In genomic region chr11:128299132-128299726, GRCh38 we compare ENCODE assay signal across 9 cellular contexts.
DNase-seq lines count a peak whose midpoint lies in the region; ATAC-seq and TF ChIP-seq lines count a peak whose summit lies in the region.
"Had no signal": no experiment of that assay in that cellular context is flagged by ENCODE, and none has a peak within 500 bp of the region (broad histone marks: within the 10 kb centered on the region; RNA-seq: fewer than 3 reads in every experiment).

No MANE protein-coding gene starts in this region.

- H3K4me3 Mint-ChIP-seq in CD8-positive, alpha-beta memory T cell: peak overlapping the region; percentile 52 to 92 (median 67)
- H3K4me3 Mint-ChIP-seq in activated naive CD8-positive, alpha-beta T cell treated with anti-CD3 and anti-CD28 coated beads for 36 hours: peak overlapping the region; percentile 30
- H3K4me3 Mint-ChIP-seq in natural killer cell: peak overlapping the region; percentile 70

- DNase-seq in CD8-positive, alpha-beta memory T cell: no peak
- DNase-seq in H4 (ENCODE audit: low spot score) (peak; percentile 22), natural killer cell (no peak), NCI-H2081 treated with DMSO at 0.1 percent for 48 hours (lab: John Stamatoyannopoulos, UW) (no peak), NCI-H1930 (lab: John Stamatoyannopoulos, UW) (no peak), globus pallidus (ENCODE audit: low spot score) (no peak), testis (no peak)
- no peak for DNase-seq in activated naive CD8-positive, alpha-beta T cell treated with anti-CD3 and anti-CD28 coated beads for 36 hours

- 66 to 69% methylated on average over 6 of the region's 6 CpGs for WGBS in testis, 2 donors

- H3K9me3 Mint-ChIP-seq in CD8-positive, alpha-beta memory T cell: peaks cover 0 to 9% (median 2%) of the 10 kb centered on the region in 5 donors
- peaks cover 14% of the 10 kb centered on the region for H3K9me3 Mint-ChIP-seq in activated naive CD8-positive, alpha-beta T cell treated with anti-CD3 and anti-CD28 coated beads for 36 hours
- H3K9me3 Mint-ChIP-seq in natural killer cell: no peaks in the 10 kb centered on the region

- no peaks in the 10 kb centered on the region for H3K27me3 ChIP-seq in CD8-positive, alpha-beta memory T cell (ENCODE audit: insufficient read depth, low read length, poor library complexity, severe bottlenecking)
- no peaks in the 10 kb centered on the region for H3K27me3 ChIP-seq in testis
- H3K27me3 ChIP-seq: neutrophil had no signal

- peak in 2 of 3 donors; percentile 8 to 9 for ATAC-seq in natural killer cell

- H3K4me1 Mint-ChIP-seq in CD8-positive, alpha-beta memory T cell: peaks cover 84 to 100% (median 99%) of the 10 kb centered on the region in 3 donors
- peaks cover 88% of the 10 kb centered on the region for H3K4me1 Mint-ChIP-seq in activated naive CD8-positive, alpha-beta T cell treated with anti-CD3 and anti-CD28 coated beads for 36 hours
- peaks cover 82 to 91% of the 10 kb centered on the region in 2 donors for H3K4me1 Mint-ChIP-seq in natural killer cell

- H3K9me3 ChIP-seq in CD8-positive, alpha-beta memory T cell (ENCODE audit: low read length): no peaks in the 10 kb centered on the region
- H3K9me3 ChIP-seq in testis: no peaks in the 10 kb centered on the region
- H3K9me3 ChIP-seq: neutrophil had no signal

- H3K27ac ChIP-seq in CD8-positive, alpha-beta memory T cell (ENCODE audit: low read depth, low read length): no peak overlapping the region
- no peak overlapping the region for H3K27ac ChIP-seq in testis
- H3K27ac ChIP-seq: neutrophil had no signal

- peak overlapping the region; percentile 28 for H3K4me3 ChIP-seq in CD8-positive, alpha-beta memory T cell (ENCODE audit: low read length)
- no peak overlapping the region for H3K4me3 ChIP-seq in testis

- TF ChIP-seq CTCF in natural killer cell (IDR thresholded peaks at IDR 0.05) (no peak), testis (IDR thresholded peaks at IDR 0.05) (no peak)

- peak overlapping the region; percentile 89 to 99 (median 96) for H3K27ac Mint-ChIP-seq in CD8-positive, alpha-beta memory T cell
- peak overlapping the region; percentile 90 for H3K27ac Mint-ChIP-seq in activated naive CD8-positive, alpha-beta T cell treated with anti-CD3 and anti-CD28 coated beads for 36 hours
- peak overlapping the region; percentile 96 to 99 for H3K27ac Mint-ChIP-seq in natural killer cell

- TF ChIP-seq POLR2A in testis (IDR thresholded peaks at IDR 0.05): no peak

- peaks cover 97% of the 10 kb centered on the region for H3K4me1 ChIP-seq in CD8-positive, alpha-beta memory T cell (ENCODE audit: insufficient read depth, low read length)
- H3K4me1 ChIP-seq in testis: no peaks in the 10 kb centered on the region

- no peaks in the 10 kb centered on the region for H3K27me3 Mint-ChIP-seq in CD8-positive, alpha-beta memory T cell
- H3K27me3 Mint-ChIP-seq in activated naive CD8-positive, alpha-beta T cell treated with anti-CD3 and anti-CD28 coated beads for 36 hours: no peaks in the 10 kb centered on the region
- no peaks in the 10 kb centered on the region for H3K27me3 Mint-ChIP-seq in natural killer cell (ENCODE audit: low read depth in 2 of 2)

- POLR2A ChIA-PET in CD8-positive, alpha-beta memory T cell (lab: Charles Lee): interaction anchor here (1.6 kb wide), 1 partner anchor 178 kb away, joined by 3 read pairs; no protein-coding TSS in a partner anchor

- no peaks in the 10 kb centered on the region for H3K36me3 ChIP-seq in CD8-positive, alpha-beta memory T cell (ENCODE audit: insufficient read depth, low read length)
- H3K36me3 ChIP-seq in testis (ENCODE audit: low read depth, missing control alignments): no peaks in the 10 kb centered on the region
- H3K36me3 ChIP-seq: neutrophil had no signal

- CTCF ChIA-PET in CD8-positive, alpha-beta memory T cell (lab: Charles Lee): interaction anchor here (1.1 to 5.8 kb wide), 9 partner anchors 9 to 221 kb away, joined by 3 to 40 read pairs (median 4); no protein-coding TSS in a partner anchor

- intact Hi-C loops in natural killer cell (cut with micrococcal nuclease): loop anchor here (10.0 kb wide), 1 partner anchor 536 kb away; no protein-coding TSS in a partner anchor
- intact Hi-C loops in testis (cut with DNase I; ENCODE audit: low total_unique reads): no loop called here

- peaks cover 0 to 8% (median 6%) of the 10 kb centered on the region in 3 donors for H3K36me3 Mint-ChIP-seq in CD8-positive, alpha-beta memory T cell
- peaks cover 43% of the 10 kb centered on the region for H3K36me3 Mint-ChIP-seq in activated naive CD8-positive, alpha-beta T cell treated with anti-CD3 and anti-CD28 coated beads for 36 hours
- H3K36me3 Mint-ChIP-seq in natural killer cell: no peaks in the 10 kb centered on the region
